8 cellular contexts compared by ENCODE assay signal in genomic region chr16:30445408-30446202, GRCh38. TPM values are rescaled to one million over a fixed set of nuclear protein-coding genes. Genes with fewer than 3 reads are reported as not detected.
DNase-seq lines count a peak whose midpoint lies in the region; ATAC-seq and TF ChIP-seq lines count a peak whose summit lies in the region.

SEPHS2 (minus strand) TSS chr16:30445874; CDS start chr16:30445727, 147 bp downstream.

- H3K4me1 Mint-ChIP-seq in chondrocyte (ENCODE audit: low read depth), result peaks cover 29% of the 10 kb centered on the region

- peak within 1 kb of the TSS; percentile 84 for H3K4me3 ChIP-seq in AG10803 (ENCODE audit: low read length)

- peaks cover 14% of the 10 kb centered on the region for H3K36me3 Mint-ChIP-seq in chondrocyte (ENCODE audit: low read depth)

- H3K27me3 Mint-ChIP-seq in chondrocyte (ENCODE audit: low read depth), result no peaks in the 10 kb centered on the region

- peak within 1 kb of the TSS; percentile 97 for H3K27ac Mint-ChIP-seq in chondrocyte (ENCODE audit: unreplicated experiment)

- peak within 1 kb of the TSS; percentile 75 for H3K4me3 Mint-ChIP-seq in chondrocyte (ENCODE audit: unreplicated experiment)

- peak; percentile 48 for TF ChIP-seq CTCF in AG10803 (conservative IDR thresholded peaks at IDR 0.05; ENCODE audit: low read length)
- TF ChIP-seq CTCF in chondrocyte (IDR thresholded peaks at IDR 0.05), result peak; percentile 81

- peaks cover 4% of the 10 kb centered on the region for H3K9me3 Mint-ChIP-seq in chondrocyte (ENCODE audit: low read depth)

- ATAC-seq in GM19023 (IDR thresholded peaks at IDR 0.05; ENCODE audit: unreplicated experiment), result peak; percentile 90
- peak; percentile 80 for ATAC-seq in HG03342 (IDR thresholded peaks at IDR 0.05; ENCODE audit: unreplicated experiment)

- DNase-seq in AG10803 (ENCODE audit: low read depth) (peak; percentile 98), NCI-H510A (lab: John Stamatoyannopoulos, UW) (peak; percentile 96), chondrocyte (ENCODE audit: low spot score) (peak; percentile 95), kidney glomerular epithelial cell (lab: John Stamatoyannopoulos, UW) (peak; percentile 94)
- DNase-seq in activated CD4-positive, alpha-beta T cell treated with anti-CD3 and anti-CD28 coated beads for 24 hours (ENCODE audit: low read depth in 2 of 2), result peak; percentile 95 to 98
- peak; percentile 85 to 92 for DNase-seq in stimulated activated CD4-positive, alpha-beta T cell treated with anti-CD3 and anti-CD28 coated beads, Interleukin-1b, Interleukin-23, amount 100 ng/mL, for 1 hour (ENCODE audit: low read depth in 2 of 2)

RNA-seq across cellular contexts. Expression of gene SEPHS2, which starts in this region (rescaled TPM):
- 37.4 to 54.3 TPM (median 53.8 TPM) in 3 replicates for total RNA-seq in chondrocyte

Comparison
In these comparisons a context has a peak if more than half of its experiments do, and no peak if none do; other contexts are left out.
1. Peak in every context shown above with its lines: DNase-seq, ATAC-seq and H3K4me3 ChIP-seq.